8 cellular contexts compared by ENCODE assay signal in the genomic region with DNA sequence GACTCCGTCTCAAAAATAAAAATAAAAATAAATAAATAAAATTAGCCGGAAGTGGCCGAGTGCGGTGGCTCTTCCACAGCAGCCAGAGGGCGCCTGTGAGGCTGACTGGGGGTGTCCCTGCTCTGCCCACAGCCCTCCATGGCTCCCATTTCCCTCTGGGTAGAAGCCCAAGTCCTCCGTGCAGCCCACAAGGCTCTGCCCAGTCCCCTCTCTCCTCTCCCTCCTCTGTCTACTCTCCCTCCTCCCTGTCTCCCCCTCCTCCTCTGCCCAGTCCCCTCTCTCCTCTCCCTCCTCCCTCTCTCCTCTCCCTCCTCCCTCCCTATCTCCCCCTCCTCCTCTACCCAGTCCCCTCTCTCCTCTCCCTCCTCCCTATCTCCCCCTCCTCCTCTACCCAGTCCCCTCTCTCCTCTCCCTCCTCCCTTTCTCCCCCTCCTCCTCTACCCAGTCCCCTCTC. TPM values are rescaled to one million over a fixed set of nuclear protein-coding genes. Genes with fewer than 3 reads are reported as not detected.
DNase-seq lines count a peak whose midpoint lies in the region; ATAC-seq and TF ChIP-seq lines count a peak whose summit lies in the region.

No MANE protein-coding gene starts in this region.

- no peaks in the 10 kb centered on the region for H3K9me2 ChIP-seq in GM23248 (ENCODE audit: insufficient read depth)

- no peak overlapping the region for H3K27ac Mint-ChIP-seq in osteocyte (ENCODE audit: unreplicated experiment)

- no peak overlapping the region for H2AFZ ChIP-seq in GM23248

- TF ChIP-seq CTCF in AG04450 (IDR thresholded peaks at IDR 0.05; ENCODE audit: low read depth, low read length), result peak; percentile 61
- TF ChIP-seq CTCF in osteocyte (IDR thresholded peaks at IDR 0.05), result peak; percentile 67

- H3K36me3 ChIP-seq in GM23248 (ENCODE audit: low read depth), result no peaks in the 10 kb centered on the region

- POLR2A ChIA-PET in AG04450 (lab: Yijun Ruan, JAX), result no interaction called here

- H3K4me1 Mint-ChIP-seq in osteocyte (ENCODE audit: unreplicated experiment), result peaks cover 34% of the 10 kb centered on the region

- in situ Hi-C loops in GM23248 (cut with MboI), result loop anchor here (10.0 kb wide), 1 partner anchor 213 kb away; the partner anchor contains the start of gene WDR18

- H3K27me3 ChIP-seq in AG04450 (ENCODE audit: control insufficient read depth, insufficient read depth, low read length), result no peaks in the 10 kb centered on the region
- H3K27me3 ChIP-seq in GM23248 (replicated peaks; ENCODE audit: insufficient read depth), result no peaks in the 10 kb centered on the region

- no peak overlapping the region for H3K4me3 Mint-ChIP-seq in osteocyte (ENCODE audit: unreplicated experiment)

- H3K9ac ChIP-seq in GM23248, result no peak overlapping the region

- 0 to 6% methylated on average over 6 of the region's 6 CpGs for WGBS in GM23248 (ENCODE audit: low coverage in 1 of 2, low lambda C conversion rate in 2 of 2, missing lambda C conversion rate in 2 of 2), 2 experiments

- no peak for DNase-seq in AG04450 (ENCODE audit: low read depth, low spot score)
- DNase-seq in GM23248, result peak; percentile 83
- peak; percentile 50 for DNase-seq in SKM-1 (lab: John Stamatoyannopoulos, UW; ENCODE audit: unreplicated experiment)
- peak; percentile 63 to 74 for DNase-seq in dermis microvascular lymphatic vessel endothelial cell (ENCODE audit: low read depth in 2 of 2)
- no peak for DNase-seq in osteocyte (ENCODE audit: extremely low spot score, unreplicated experiment)
- no peak for DNase-seq in NCI-H146 treated with DMSO at 0.1 percent for 48 hours (lab: John Stamatoyannopoulos, UW; ENCODE audit: unreplicated experiment)

- 0 out of 2 replicates have a peak, but pooled peaks cover 5% of the 10 kb centered on the region for H3K4me1 ChIP-seq in GM23248 (ENCODE audit: insufficient read depth)

- no peaks in the 10 kb centered on the region for H3K79me2 ChIP-seq in GM23248 (ENCODE audit: insufficient read depth)

- H3K9me3 Mint-ChIP-seq in osteocyte (ENCODE audit: unreplicated experiment), result no peaks in the 10 kb centered on the region

- no peaks in the 10 kb centered on the region for H4K20me1 ChIP-seq in GM23248 (ENCODE audit: insufficient read depth)

- CTCF ChIA-PET in AG04450 (lab: Charles Lee), result interaction anchor here (0.9 to 1.8 kb wide), 2 partner anchors 28 to 31 kb away, joined by 4 to 9 read pairs; no protein-coding TSS in a partner anchor

- H3K27ac ChIP-seq in AG04450 (ENCODE audit: low read depth, low read length) (no peak overlapping the region), GM23248 (no peak overlapping the region)

- H3K4me3 ChIP-seq in AG04450 (ENCODE audit: low read depth, low read length) (no peak overlapping the region), GM23248 (no peak overlapping the region)

- H3K9me3 ChIP-seq in AG04450 (ENCODE audit: control insufficient read depth, insufficient read depth, low read length) (no peaks in the 10 kb centered on the region), GM23248 (ENCODE audit: low read depth) (no peaks in the 10 kb centered on the region)

- H3K36me3 Mint-ChIP-seq in osteocyte (ENCODE audit: unreplicated experiment), result no peaks in the 10 kb centered on the region

- no peak overlapping the region for H3K4me2 ChIP-seq in GM23248 (ENCODE audit: unreplicated experiment)

- H3K27me3 Mint-ChIP-seq in osteocyte (ENCODE audit: unreplicated experiment), result no peaks in the 10 kb centered on the region

- ATAC-seq in HG02763 (IDR thresholded peaks at IDR 0.05; ENCODE audit: unreplicated experiment), result no peak
- no peak for ATAC-seq in HG02840 (IDR thresholded peaks at IDR 0.05; ENCODE audit: low FRiP score, unreplicated experiment)

- H3F3A ChIP-seq in GM23248 (ENCODE audit: insufficient read depth), result peaks cover 11% of the 10 kb centered on the region; the same call in 1 of the 2 replicates

RNA-seq across cellular contexts. Expression of gene MISP, which starts 20.4 kb away (rescaled TPM):
- polyA plus RNA-seq in AG04450 (2011; rRNA removed) (0.07 and 0.09 TPM in 2 replicates), GM23248 (2016; fragmentation: Nextera tagmentation; extraction: Ambion mirVana) (0.13 TPM in 1 of 2 replicates, not detected in the other)
- polyA minus RNA-seq in AG04450 (2011; rRNA and poly(A)+ RNA removed), result 0.18 TPM in 1 of 2 replicates, not detected in the other
- not detected in 2 replicates for total RNA-seq in GM23248 (2014; rRNA removed; shearing (Covaris generic))
- total RNA-seq in dermis microvascular lymphatic vessel endothelial cell (not detected in 2 replicates), osteocyte (1.1 and 1.3 TPM in 2 replicates)

RNA-seq across cellular contexts. Expression of gene PTBP1, which starts 25.9 kb away (rescaled TPM):
- polyA plus RNA-seq in AG04450 (2011; rRNA removed), result 141 and 216 TPM in 2 replicates
- 159 and 225 TPM in 2 replicates for polyA minus RNA-seq in AG04450 (2011; rRNA and poly(A)+ RNA removed)
- 175 and 194 TPM in 2 replicates for total RNA-seq in GM23248 (2014; rRNA removed; shearing (Covaris generic))
- polyA plus RNA-seq in GM23248 (2016; fragmentation: Nextera tagmentation; extraction: Ambion mirVana), result 157 and 160 TPM in 2 replicates
- 128 and 154 TPM in 2 replicates for total RNA-seq in dermis microvascular lymphatic vessel endothelial cell
- total RNA-seq in osteocyte, result 339 and 370 TPM in 2 replicates

RNA-seq across cellular contexts. Expression of gene PLPPR3, which starts 50.4 kb away (rescaled TPM):
- polyA plus RNA-seq in AG04450 (2011; rRNA removed) (1.3 and 2.2 TPM in 2 replicates), GM23248 (2016; fragmentation: Nextera tagmentation; extraction: Ambion mirVana) (not detected in 2 replicates)
- 1.6 and 2.1 TPM in 2 replicates for polyA minus RNA-seq in AG04450 (2011; rRNA and poly(A)+ RNA removed)
- 0.32 TPM in 1 of 2 replicates, not detected in the other for total RNA-seq in GM23248 (2014; rRNA removed; shearing (Covaris generic))
- total RNA-seq in dermis microvascular lymphatic vessel endothelial cell (0.38 and 0.39 TPM in 2 replicates), osteocyte (18.2 and 19.4 TPM in 2 replicates)

RNA-seq across cellular contexts. Expression of gene AZU1, which starts 56.3 kb away (rescaled TPM):
- polyA plus RNA-seq in AG04450 (2011; rRNA removed), result 0.04 TPM in 1 of 2 replicates, not detected in the other
- not detected in 2 replicates for polyA minus RNA-seq in AG04450 (2011; rRNA and poly(A)+ RNA removed)
- not detected in 2 replicates for total RNA-seq in GM23248 (2014; rRNA removed; shearing (Covaris generic))
- polyA plus RNA-seq in GM23248 (2016; fragmentation: Nextera tagmentation; extraction: Ambion mirVana), result not detected in 2 replicates
- not detected in 2 replicates for total RNA-seq in dermis microvascular lymphatic vessel endothelial cell
- 0.91 and 1.0 TPM in 2 replicates for total RNA-seq in osteocyte

Comparison
In these comparisons a context has a peak if more than half of its experiments do, and no peak if none do; other contexts are left out.
1. DNase-seq: peak in GM23248 (single experiment), SKM-1 (single experiment) and dermis microvascular lymphatic vessel endothelial cell (2 of 2); none in AG04450 (single experiment), osteocyte (single experiment) and NCI-H146 treated with DMSO at 0.1 percent for 48 hours (single experiment).
2. RNA of gene PLPPR3, which starts 50.4 kb away (total RNA-seq): 18.2 to 19.4 TPM in osteocyte; 0.38 to 0.39 TPM in dermis microvascular lymphatic vessel endothelial cell and 0.32 TPM in GM23248; every median in the first group is over 10 times any median in the second.